Comparison of ENCODE assay signal across 14 cellular contexts in the genomic region with DNA sequence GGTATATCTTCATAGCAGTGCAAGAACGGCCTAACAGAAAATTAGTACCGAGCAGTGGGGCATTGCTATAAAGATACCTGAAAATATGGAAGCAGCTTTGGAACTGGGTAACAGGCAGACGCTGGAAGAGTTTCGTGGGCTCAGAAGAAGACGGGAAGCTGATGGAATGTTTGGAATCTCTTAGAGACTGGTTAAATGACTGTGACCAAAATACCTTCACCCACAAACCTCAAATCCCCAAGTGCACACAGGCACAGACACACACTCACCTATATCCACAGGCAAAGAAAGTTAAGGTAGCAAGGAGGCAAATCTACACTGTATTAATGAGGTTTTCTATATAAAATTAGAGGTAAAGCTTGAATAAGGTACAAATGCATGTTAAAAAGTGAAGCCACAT. TPM values are rescaled to one million over a fixed set of nuclear protein-coding genes. Genes with fewer than 3 reads are reported as not detected.
A peak's percentile ranks its signal among the peaks of the same experiment; 100 is the strongest.
DNase-seq lines count a peak whose midpoint lies in the region; ATAC-seq and TF ChIP-seq lines count a peak whose summit lies in the region.
"Had no signal": no experiment of that assay in that cellular context is flagged by ENCODE, and none has a peak within 500 bp of the region (broad histone marks: within the 10 kb centered on the region; RNA-seq: fewer than 3 reads in every experiment).

No MANE protein-coding gene starts in this region.

- H3K9ac ChIP-seq in mesendoderm (ENCODE audit: low read length): no peak overlapping the region

- no peaks in the 10 kb centered on the region for H3K79me2 ChIP-seq in mesendoderm (ENCODE audit: control insufficient read depth, insufficient read depth, low read length)

- H3K23ac ChIP-seq in mesendoderm (ENCODE audit: low read length): no peak overlapping the region

- DNase-seq in M059J (ENCODE audit: low read depth) (peak; percentile 35), chondrocyte (ENCODE audit: low spot score) (no peak), mesendoderm (peak; percentile 45), NCI-H82 treated with DMSO at 0.1 percent for 48 hours (lab: John Stamatoyannopoulos, UW; ENCODE audit: unreplicated experiment) (no peak)
- DNase-seq in effector CD4-positive, alpha-beta T cell: no peak
- no peak for DNase-seq in activated CD8-positive, alpha-beta memory T cell treated with anti-CD3 and anti-CD28 coated beads, Interleukin-2, amount 50 U/mL, for 4 hours
- no peak for DNase-seq in stimulated activated naive CD8-positive, alpha-beta T cell treated with anti-CD3 and anti-CD28 coated beads, Interleukin-15, amount 100 ng/mL, for 72 hours
- DNase-seq: CD8-positive, alpha-beta T cell; COR-L47; DND-41; GF-D8; H7 had no signal

- no peak overlapping the region for H3K4me3 Mint-ChIP-seq in chondrocyte (ENCODE audit: unreplicated experiment)
- H3K4me3 Mint-ChIP-seq in stimulated activated naive CD8-positive, alpha-beta T cell treated with anti-CD3 and anti-CD28 coated beads, Interleukin-15, amount 100 ng/mL, for 72 hours: no peak overlapping the region
- H3K4me3 Mint-ChIP-seq: CD14-positive monocyte; CD8-positive, alpha-beta T cell had no signal

- H3K36me3 Mint-ChIP-seq in chondrocyte (ENCODE audit: low read depth): no peaks in the 10 kb centered on the region
- H3K36me3 Mint-ChIP-seq: CD14-positive monocyte; CD8-positive, alpha-beta T cell had no signal

- no peaks in the 10 kb centered on the region for H3K36me3 ChIP-seq in mesendoderm (ENCODE audit: control insufficient read depth, insufficient read depth, low read length)

- no peak overlapping the region for H3K27ac ChIP-seq in mesendoderm (ENCODE audit: low read depth, low read length)
- H3K27ac ChIP-seq: A549 had no signal

- no peak overlapping the region for H2BK120ac ChIP-seq in mesendoderm (ENCODE audit: low read depth, low read length)

- H3K27me3 Mint-ChIP-seq in chondrocyte (ENCODE audit: low read depth): no peaks in the 10 kb centered on the region
- H3K27me3 Mint-ChIP-seq in stimulated activated naive CD8-positive, alpha-beta T cell treated with anti-CD3 and anti-CD28 coated beads, Interleukin-15, amount 100 ng/mL, for 72 hours: no peaks in the 10 kb centered on the region

- H3K4ac ChIP-seq in mesendoderm (ENCODE audit: low read depth, low read length): no peak overlapping the region

- H4K5ac ChIP-seq in mesendoderm (ENCODE audit: low read length): no peak overlapping the region

- no peak overlapping the region for H3K4me2 ChIP-seq in mesendoderm (ENCODE audit: low read length)
- H3K4me2 ChIP-seq: A549 had no signal

- H2BK15ac ChIP-seq in mesendoderm (replicated peaks; ENCODE audit: low read depth): no peak overlapping the region

- H3K9me3 Mint-ChIP-seq in chondrocyte (ENCODE audit: low read depth): no peaks in the 10 kb centered on the region
- H3K9me3 Mint-ChIP-seq in stimulated activated naive CD8-positive, alpha-beta T cell treated with anti-CD3 and anti-CD28 coated beads, Interleukin-15, amount 100 ng/mL, for 72 hours: no peaks in the 10 kb centered on the region
- H3K9me3 Mint-ChIP-seq: CD14-positive monocyte; CD8-positive, alpha-beta T cell had no signal

- ATAC-seq in stimulated activated naive CD8-positive, alpha-beta T cell treated with anti-CD3 and anti-CD28 coated beads, Interleukin-15, amount 100 ng/mL, for 72 hours: no peak
- ATAC-seq: A549; CD8-positive, alpha-beta T cell had no signal

- H2AK5ac ChIP-seq in mesendoderm (ENCODE audit: low read length): no peak overlapping the region

- no peak overlapping the region for H3K4me3 ChIP-seq in mesendoderm (ENCODE audit: low read length)
- H3K4me3 ChIP-seq: A549 had no signal

- H3K18ac ChIP-seq in mesendoderm (ENCODE audit: low read length): no peak overlapping the region

- H3K79me1 ChIP-seq in mesendoderm (ENCODE audit: low read length): no peaks in the 10 kb centered on the region

- TF ChIP-seq CTCF in chondrocyte (IDR thresholded peaks at IDR 0.05): no peak

- H3K27me3 ChIP-seq in mesendoderm (ENCODE audit: insufficient read depth, low read length, poor library complexity): no peaks in the 10 kb centered on the region

- no peak overlapping the region for H2BK5ac ChIP-seq in mesendoderm (ENCODE audit: low read length)

- WGBS in mesendoderm (ENCODE audit: extremely low coverage, insufficient coverage, low lambda C conversion rate): no CpG with 5 or more reads among the region's 5 CpGs

- H3K56ac ChIP-seq in mesendoderm (ENCODE audit: low read length): no peak overlapping the region

- H3K27ac Mint-ChIP-seq in chondrocyte (ENCODE audit: unreplicated experiment): peak overlapping the region; percentile 4
- H3K27ac Mint-ChIP-seq in stimulated activated naive CD8-positive, alpha-beta T cell treated with anti-CD3 and anti-CD28 coated beads, Interleukin-15, amount 100 ng/mL, for 72 hours: no peak overlapping the region
- H3K27ac Mint-ChIP-seq: CD8-positive, alpha-beta T cell had no signal

- H3K4me1 Mint-ChIP-seq in chondrocyte (ENCODE audit: low read depth): peaks cover 24% of the 10 kb centered on the region
- no peaks in the 10 kb centered on the region for H3K4me1 Mint-ChIP-seq in stimulated activated naive CD8-positive, alpha-beta T cell treated with anti-CD3 and anti-CD28 coated beads, Interleukin-15, amount 100 ng/mL, for 72 hours

- no peak overlapping the region for H4K8ac ChIP-seq in mesendoderm (ENCODE audit: low read depth, low read length)

- H3K4me1 ChIP-seq in mesendoderm (ENCODE audit: control insufficient read depth, low read depth, low read length): no peaks in the 10 kb centered on the region
- H3K4me1 ChIP-seq: A549 had no signal

RNA-seq across cellular contexts. Expression of gene SPRY1, which starts 14.6 kb away (rescaled TPM):
- 1.1 and 3.4 TPM in 2 replicates for total RNA-seq in M059J (2014; rRNA removed; shearing (Covaris generic))
- total RNA-seq in chondrocyte: 28.4 to 61.4 TPM (median 54.2 TPM) in 3 replicates
- polyA plus RNA-seq in mesendoderm (2013, experiment 1 of 2): 30.5 TPM
- polyA plus RNA-seq in mesendoderm (2013, experiment 2 of 2): 33.4 TPM

Comparison
In these comparisons a context has a peak if more than half of its experiments do, and no peak if none do; other contexts are left out.
1. DNase-seq: peak in M059J (single experiment) and mesendoderm (single experiment); none in chondrocyte (single experiment), effector CD4-positive, alpha-beta T cell (single experiment), activated CD8-positive, alpha-beta memory T cell treated with anti-CD3 and anti-CD28 coated beads, Interleukin-2, amount 50 U/mL, for 4 hours (single experiment), NCI-H82 treated with DMSO at 0.1 percent for 48 hours (single experiment) and stimulated activated naive CD8-positive, alpha-beta T cell treated with anti-CD3 and anti-CD28 coated beads, Interleukin-15, amount 100 ng/mL, for 72 hours (0 of 2).